ENCODE assay signal across 16 cellular contexts in the genomic region with DNA sequence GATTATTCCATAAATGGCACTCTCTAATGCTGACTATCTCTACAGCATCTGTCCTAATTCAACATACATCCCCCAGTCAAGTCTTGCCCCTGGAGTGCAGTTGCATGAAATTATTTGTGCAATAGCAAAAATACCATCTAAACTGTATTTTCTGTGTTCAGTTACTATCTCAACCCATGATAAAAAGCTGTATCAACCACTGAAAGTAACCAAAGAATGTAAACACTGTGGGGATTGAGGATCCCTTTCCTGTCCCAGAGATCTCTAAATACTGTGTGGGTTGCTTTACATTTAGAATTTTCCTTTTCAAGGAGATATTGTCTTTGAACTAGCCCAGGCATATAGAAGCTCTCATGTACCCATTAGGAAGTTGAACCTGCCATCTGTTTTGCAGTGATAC.
"Had no signal": no experiment of that assay in that cellular context is flagged by ENCODE, and none has a peak within 500 bp of the region (broad histone marks: within the 10 kb centered on the region; RNA-seq: fewer than 3 reads in every experiment).

No MANE protein-coding gene starts in this region.

- H3K4me3 Mint-ChIP-seq: activated CD8-positive, alpha-beta T cell treated with anti-CD3 and anti-CD28 coated beads for 36 hours; activated naive CD8-positive, alpha-beta T cell; activated T-cell treated with anti-CD3 and anti-CD28 coated beads, Interleukin-2, amount 50 U/mL, for 4 hours; endodermal cell; nephron progenitor cell; T-helper 17 cell had no signal

- DNase-seq: activated CD8-positive, alpha-beta T cell treated with anti-CD3 and anti-CD28 coated beads for 36 hours; activated gamma-delta T cell; activated T-cell treated with anti-CD3 and anti-CD28 coated beads, Interleukin-2, amount 50 U/mL, for 4 hours; aorta; endodermal cell; left ventricle myocardium superior; mesendoderm; nephron progenitor cell; occipital lobe; right cardiac atrium; stimulated activated naive CD8-positive, alpha-beta T cell treated with anti-CD3 and anti-CD28 coated beads, Interleukin-15, Interleukin-2, amounts not matched to agents 100 U/mL and 50 U/mL, for 24 hours; T-helper 17 cell; WERI-Rb-1 had no signal

- H3K27me3 Mint-ChIP-seq: activated CD8-positive, alpha-beta T cell treated with anti-CD3 and anti-CD28 coated beads for 36 hours; activated naive CD8-positive, alpha-beta T cell; T-helper 17 cell had no signal

- H3K4me1 ChIP-seq: breast epithelium had no signal

- H3K36me3 ChIP-seq: breast epithelium, WERI-Rb-1 had no signal

- H3K9me3 ChIP-seq: breast epithelium, thoracic aorta had no signal

- H3K27ac ChIP-seq: WERI-Rb-1 had no signal

- ATAC-seq: activated CD8-positive, alpha-beta T cell treated with anti-CD3 and anti-CD28 coated beads for 36 hours; activated T-cell treated with anti-CD3 and anti-CD28 coated beads, Interleukin-2, amount 50 U/mL, for 4 hours; stimulated activated naive CD8-positive, alpha-beta T cell treated with anti-CD3 and anti-CD28 coated beads, Interleukin-15, Interleukin-2, amounts not matched to agents 100 U/mL and 50 U/mL, for 24 hours; T-helper 17 cell had no signal

- H3K27ac Mint-ChIP-seq: activated CD8-positive, alpha-beta T cell treated with anti-CD3 and anti-CD28 coated beads for 36 hours; activated naive CD8-positive, alpha-beta T cell; endodermal cell; T-helper 17 cell had no signal

- H3K4me3 ChIP-seq: breast epithelium, thoracic aorta had no signal

- H3K27me3 ChIP-seq: breast epithelium had no signal

- H3K4me1 Mint-ChIP-seq: endodermal cell had no signal
